ENCODE assay signal across 8 cellular contexts in genomic region chr6:29589423-29590048, GRCh38. TPM values are rescaled to one million over a fixed set of nuclear protein-coding genes. Genes with fewer than 3 reads are reported as not detected.
A peak's percentile ranks its signal among the peaks of the same experiment; 100 is the strongest.
DNase-seq lines count a peak whose midpoint lies in the region; ATAC-seq and TF ChIP-seq lines count a peak whose summit lies in the region.

No MANE protein-coding gene starts in this region.

- no peak for ATAC-seq in HG03432 (IDR thresholded peaks at IDR 0.05; ENCODE audit: unreplicated experiment)

- peaks cover 4% of the 10 kb centered on the region for H3K4me1 Mint-ChIP-seq in mesothelial cell of epicardium

- no peak overlapping the region for H3K4me3 Mint-ChIP-seq in mesothelial cell of epicardium

- TF ChIP-seq CTCF in GM13977 (IDR thresholded peaks at IDR 0.05; ENCODE audit: extremely low read depth, insufficient read depth, missing control alignments) (peak; percentile 84), mesothelial cell of epicardium (IDR thresholded peaks at IDR 0.05; ENCODE audit: unreplicated experiment) (peak; percentile 98)

- peaks cover 49% of the 10 kb centered on the region for H3K27me3 Mint-ChIP-seq in mesothelial cell of epicardium (ENCODE audit: low read depth)

- H3K36me3 Mint-ChIP-seq in mesothelial cell of epicardium, result no peaks in the 10 kb centered on the region

- in situ Hi-C loops in GM13977 (cut with MboI; ENCODE audit: low pct_unique_long_range_greater_than_20kb, low sequenced_read_pairs, unreplicated experiment), result loop anchor here (25.0 kb wide), 1 partner anchor 902 kb away; no protein-coding TSS in a partner anchor

- H3K27ac Mint-ChIP-seq in mesothelial cell of epicardium, result no peak overlapping the region

- peak; percentile 55 for DNase-seq in AG08396 (ENCODE audit: low spot score)
- DNase-seq in GM13977 (ENCODE audit: low spot score), result peak; percentile 64
- peak; percentile 50 for DNase-seq in NCI-H2227 treated with DMSO at 0.1 percent for 48 hours (lab: John Stamatoyannopoulos, UW)
- peak; percentile 47 for DNase-seq in activated CD4-positive, alpha-beta T cell treated with anti-CD3 and anti-CD28 coated beads, Interleukin-2, amount 50 U/mL, for 1 hour
- DNase-seq in effector CD4-positive, alpha-beta T cell, result peak; percentile 28
- peak in 1 of 2 experiments; percentile 59 for DNase-seq in mesothelial cell of epicardium (ENCODE audit: low spot score in 2 of 2, unreplicated experiment in 2 of 2)
- peak; percentile 3 to 66 (median 22) for DNase-seq in stimulated activated naive CD4-positive, alpha-beta T cell (lab: John Stamatoyannopoulos, UW)

- no peaks in the 10 kb centered on the region for H3K9me3 Mint-ChIP-seq in mesothelial cell of epicardium

RNA-seq across cellular contexts. Expression of gene OR2H2, which starts 4.6 kb away (rescaled TPM):
- total RNA-seq in mesothelial cell of epicardium, result not detected in 3 replicates

RNA-seq across cellular contexts. Expression of gene UBD, which starts 30.0 kb away (rescaled TPM):
- total RNA-seq in mesothelial cell of epicardium, result 0.47 to 0.50 TPM (median 0.49 TPM) in 3 replicates

RNA-seq across cellular contexts. Expression of gene GABBR1, which starts 43.4 kb away (rescaled TPM):
- total RNA-seq in mesothelial cell of epicardium, result 130 to 138 TPM (median 134 TPM) in 3 replicates
